ENCODE assay signal across 8 cellular contexts in the genomic region with DNA sequence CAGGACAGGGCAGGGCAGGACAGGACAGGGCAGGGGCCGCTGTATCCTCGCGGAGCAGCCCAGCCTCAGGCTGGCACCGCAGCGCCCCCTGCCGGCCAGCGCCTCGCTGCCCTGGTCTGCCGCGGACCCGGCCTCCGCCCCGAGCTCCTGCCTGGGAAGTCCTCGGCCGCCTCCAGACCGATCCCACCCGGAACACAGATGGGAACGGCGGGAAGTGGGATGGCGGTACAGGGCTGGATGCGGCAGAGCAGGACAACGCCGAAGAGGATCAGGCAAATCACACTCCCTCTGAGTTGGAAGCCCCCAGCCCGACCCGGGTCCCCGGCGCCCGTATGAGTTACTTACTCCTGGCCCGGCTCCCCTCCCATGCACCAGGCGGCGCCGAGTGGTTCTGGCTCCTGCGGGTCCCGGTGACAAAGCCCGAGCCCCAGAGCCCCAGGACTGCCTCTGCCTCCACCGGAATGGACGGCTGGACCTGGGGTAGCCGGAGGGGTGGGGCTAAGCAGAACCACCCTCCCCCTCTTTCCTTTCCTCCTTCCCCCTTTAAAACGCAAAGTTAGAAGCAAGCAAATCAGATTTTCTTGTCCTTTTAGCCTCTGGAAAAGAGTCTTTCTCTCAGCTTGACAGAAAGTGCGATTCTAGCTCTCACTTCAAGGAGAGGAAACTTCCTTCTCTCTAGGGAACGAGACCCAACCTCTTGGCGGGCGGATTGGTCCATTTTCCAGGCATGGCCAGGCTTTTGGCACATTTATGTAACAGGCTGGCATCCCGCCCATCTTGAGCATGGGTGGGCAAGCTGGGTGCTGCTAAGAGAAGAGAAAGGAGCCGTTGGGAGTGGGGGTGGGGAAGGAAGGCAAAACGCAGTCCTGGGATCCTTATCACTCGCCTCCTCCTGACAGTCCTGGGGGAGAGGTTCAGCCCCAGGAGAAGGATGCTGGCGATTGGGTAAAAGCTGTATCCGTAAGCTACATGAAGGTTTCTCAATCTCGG. TPM values are rescaled to one million over a fixed set of nuclear protein-coding genes. Genes with fewer than 3 reads are reported as not detected.
A peak's percentile ranks its signal among the peaks of the same experiment; 100 is the strongest.
DNase-seq lines count a peak whose midpoint lies in the region; ATAC-seq, FAIRE-seq and TF ChIP-seq lines count a peak whose summit lies in the region.

A gene with protein sequence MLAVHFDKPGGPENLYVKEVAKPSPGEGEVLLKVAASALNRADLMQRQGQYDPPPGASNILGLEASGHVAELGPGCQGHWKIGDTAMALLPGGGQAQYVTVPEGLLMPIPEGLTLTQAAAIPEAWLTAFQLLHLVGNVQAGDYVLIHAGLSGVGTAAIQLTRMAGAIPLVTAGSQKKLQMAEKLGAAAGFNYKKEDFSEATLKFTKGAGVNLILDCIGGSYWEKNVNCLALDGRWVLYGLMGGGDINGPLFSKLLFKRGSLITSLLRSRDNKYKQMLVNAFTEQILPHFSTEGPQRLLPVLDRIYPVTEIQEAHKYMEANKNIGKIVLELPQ (minus strand): TSS at position 449 of the 990 bp plus-strand sequence. CDS start 508 bp downstream, outside the sequence.

- peak within 1 kb of the TSS; percentile 77 for H3K4me3 ChIP-seq in bronchial epithelial cell (ENCODE audit: low read depth, low read length)

- H3K36me3 ChIP-seq in bronchial epithelial cell (ENCODE audit: control insufficient read depth, insufficient read depth, low read length), result peaks cover 14% of the 10 kb centered on the region

- no peaks in the 10 kb centered on the region for H3K27me3 ChIP-seq in bronchial epithelial cell (ENCODE audit: control insufficient read depth, insufficient read depth, low read length)

- no peak for FAIRE-seq in bronchial epithelial cell (lab: Jason Lieb, UNC)

- H3K27ac ChIP-seq in VCaP, result peak within 1 kb of the TSS; percentile 82

- in situ Hi-C loops in ACHN (cut with HindIII; ENCODE audit: low pct_ligation_motif_present, low pct_unique_long_range_greater_than_20kb, low sequenced_read_pairs), result no loop called here

- DNase-seq in ACHN (peak; percentile 90), NCI-H2107 (lab: John Stamatoyannopoulos, UW) (peak; percentile 43), bronchial epithelial cell (ENCODE audit: low read depth) (peak; percentile 69), inferior parietal cortex (ENCODE audit: extremely low spot score) (peak; percentile 72), smooth muscle cell of the brain vasculature (ENCODE audit: low read depth, low spot score) (peak; percentile 83)

- peak; percentile 96 for TF ChIP-seq CTCF in VCaP (conservative IDR thresholded peaks at IDR 0.05)
- TF ChIP-seq CTCF in bronchial epithelial cell (IDR thresholded peaks at IDR 0.05; ENCODE audit: insufficient read depth, low read length, severe bottlenecking), result peak; percentile 90

- ATAC-seq in GM18520 (IDR thresholded peaks at IDR 0.05; ENCODE audit: unreplicated experiment), result peak; percentile 60
- ATAC-seq in HG03060 (IDR thresholded peaks at IDR 0.05; ENCODE audit: low read depth, unreplicated experiment), result peak; percentile 27

RNA-seq across cellular contexts. Expression of the gene that starts here (rescaled TPM):
- total RNA-seq in bronchial epithelial cell, result 34.5 and 65.0 TPM in 2 replicates

Comparison
In these comparisons a context has a peak if more than half of its experiments do, and no peak if none do; other contexts are left out.
1. Peak in every context shown above with its lines: DNase-seq, ATAC-seq, H3K4me3 ChIP-seq and H3K27ac ChIP-seq.